Comparison of ENCODE assay signal across 1 cellular context in genomic region chr5:94025788-94026473, GRCh38.
TF ChIP-seq lines count a peak whose summit lies in the region.

No MANE protein-coding gene starts in this region.

TF ChIP-seq in HepG2, 621 proteins besides CTCF, POLR2A, EP300 and RAD21 (continued from another document and continues in another):
- no peak for TF ChIP-seq UBTF (CRISPR knock-in tag; IDR thresholded peaks at IDR 0.05)
- no peak for TF ChIP-seq ZNF512B (CRISPR knock-in tag; IDR thresholded peaks at IDR 0.05; ENCODE audit: borderline replicate concordance)
- no peak for TF ChIP-seq RORA (CRISPR knock-in tag; IDR thresholded peaks at IDR 0.05)
- TF ChIP-seq MLX (CRISPR knock-in tag; IDR thresholded peaks at IDR 0.05), result no peak
- no peak for TF ChIP-seq THAP8 (CRISPR knock-in tag; IDR thresholded peaks at IDR 0.05; ENCODE audit: borderline replicate concordance)
- no peak for TF ChIP-seq GLMP (CRISPR knock-in tag; IDR thresholded peaks at IDR 0.05; ENCODE audit: borderline replicate concordance)
- no peak for TF ChIP-seq TRIM22 (IDR thresholded peaks at IDR 0.05)
- no peak for TF ChIP-seq AKNA (CRISPR knock-in tag; IDR thresholded peaks at IDR 0.05; ENCODE audit: borderline replicate concordance)
- TF ChIP-seq NFRKB (IDR thresholded peaks at IDR 0.05), result no peak
- no peak for TF ChIP-seq THAP11 (CRISPR knock-in tag; IDR thresholded peaks at IDR 0.05)
- TF ChIP-seq ARID4A (CRISPR knock-in tag; IDR thresholded peaks at IDR 0.05; ENCODE audit: borderline replicate concordance), result peak; percentile 25; the same call in 1 of the 2 replicates
- no peak for TF ChIP-seq PRDM4 (CRISPR knock-in tag; IDR thresholded peaks at IDR 0.05; ENCODE audit: borderline replicate concordance)
- TF ChIP-seq ZNF484 (CRISPR knock-in tag; IDR thresholded peaks at IDR 0.05; ENCODE audit: borderline replicate concordance, low read depth), result no peak
- TF ChIP-seq ZBTB1 (CRISPR knock-in tag; IDR thresholded peaks at IDR 0.05; ENCODE audit: borderline replicate concordance), result no peak
- TF ChIP-seq ZFP62 (CRISPR knock-in tag; IDR thresholded peaks at IDR 0.05), result no peak
